ENCODE assay signal across 26 cellular contexts in the genomic region with DNA sequence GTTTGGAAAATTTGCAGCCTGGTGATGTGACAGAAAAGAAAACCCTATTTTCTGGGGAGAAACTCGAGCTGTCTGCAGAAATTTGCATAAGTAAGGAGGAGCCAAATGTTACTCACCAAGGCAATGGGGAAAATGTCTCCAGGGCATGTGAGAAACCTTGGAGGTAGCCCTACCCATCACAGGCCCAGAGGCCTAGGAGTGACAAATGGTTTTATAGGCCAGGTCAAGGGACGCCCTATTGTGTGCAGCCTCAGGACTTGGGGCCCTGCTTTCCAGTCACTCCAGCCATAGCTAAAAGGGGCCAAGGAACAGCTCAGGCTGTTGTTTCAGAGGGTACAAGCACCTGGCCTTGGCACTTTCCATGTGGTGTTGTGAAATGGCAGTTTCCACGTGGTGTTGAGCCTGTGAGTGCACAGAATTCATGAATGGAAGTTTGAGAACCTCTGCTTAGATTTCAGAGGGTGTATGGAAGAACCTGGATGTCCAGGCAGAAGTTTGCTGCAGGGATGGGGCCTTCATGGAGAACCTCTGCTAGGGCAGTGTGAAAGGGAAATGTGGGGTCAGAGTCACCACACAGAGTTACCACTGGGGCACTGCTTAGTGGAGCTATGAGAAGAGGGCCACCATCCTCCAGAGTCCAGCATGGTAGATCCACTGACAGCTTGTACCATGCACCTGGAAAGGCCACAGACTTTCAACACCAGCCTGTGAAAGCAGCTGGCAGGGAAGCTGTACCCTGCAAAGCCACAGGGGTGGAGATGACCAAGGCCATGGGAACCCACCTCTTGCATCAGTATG.
DNase-seq lines count a peak whose midpoint lies in the region; ATAC-seq, FAIRE-seq and TF ChIP-seq lines count a peak whose summit lies in the region.
"Had no signal": no experiment of that assay in that cellular context is flagged by ENCODE, and none has a peak within 500 bp of the region (broad histone marks: within the 10 kb centered on the region; RNA-seq: fewer than 3 reads in every experiment).

No MANE protein-coding gene starts in this region.

- no peak overlapping the region for H2BK120ac ChIP-seq in mesendoderm (ENCODE audit: low read depth, low read length)

- POLR2A ChIA-PET in A549 (lab: Yijun Ruan, JAX) = no interaction called here

- no peaks in the 10 kb centered on the region for H3K36me3 ChIP-seq in mesendoderm (ENCODE audit: control insufficient read depth, insufficient read depth, low read length)
- H3K36me3 ChIP-seq in sigmoid colon = no peaks in the 10 kb centered on the region
- H3K36me3 ChIP-seq: BE2C, BLaER1 had no signal

- no peak overlapping the region for H3K18ac ChIP-seq in mesendoderm (ENCODE audit: low read length)

- H3K9me3 ChIP-seq in A549 (no peaks in the 10 kb centered on the region), sigmoid colon (peaks cover 0 to 4% (median 0%) of the 10 kb centered on the region in 4 donors)
- H3K9me3 ChIP-seq: BE2C had no signal

- CTCF ChIA-PET in A549 (lab: Yijun Ruan, JAX) = no interaction called here

- H3K4me3 ChIP-seq in A549 = no peak overlapping the region
- H3K4me3 ChIP-seq in mesendoderm (ENCODE audit: low read length) = no peak overlapping the region
- H3K4me3 ChIP-seq in sigmoid colon = no peak overlapping the region
- H3K4me3 ChIP-seq: BLaER1, GM12878 had no signal

- H2AK5ac ChIP-seq in mesendoderm (ENCODE audit: low read length) = no peak overlapping the region

- H3K79me1 ChIP-seq in mesendoderm (ENCODE audit: low read length) = no peaks in the 10 kb centered on the region

- DNase-seq in DMS53 (lab: John Stamatoyannopoulos, UW) (peak; percentile 5), DMS53 treated with DMSO at 0.1 percent for 48 hours (lab: John Stamatoyannopoulos, UW; ENCODE audit: unreplicated experiment) (no peak), A549 (ENCODE audit: low read depth in 1 of 2, low spot score in 1 of 2) (no peak), mesendoderm (peak; percentile 5), sigmoid colon (peak; percentile 57), urothelium cell line (ENCODE audit: low spot score) (no peak), NCI-H2171 treated with DMSO at 0.1 percent for 48 hours (lab: John Stamatoyannopoulos, UW) (no peak)
- DNase-seq: ACHN; BE2C; C1 segment of cervical spinal cord; CD4-positive, alpha-beta memory T cell; CD4-positive, CD25-positive, alpha-beta regulatory T cell; CD8-positive, alpha-beta memory T cell; COR-L47; DMS 273 treated with DMSO at 0.1 percent for 48 hours; DMS153; DMS79; DND-41; EL; GDM1 had no signal

- H3K27ac ChIP-seq in A549 (no peak overlapping the region), mesendoderm (ENCODE audit: low read depth, low read length) (no peak overlapping the region), sigmoid colon (no peak overlapping the region)
- H3K27ac ChIP-seq: 22Rv1, BLaER1 had no signal

- H3K27me3 ChIP-seq in mesendoderm (ENCODE audit: insufficient read depth, low read length, poor library complexity) (no peaks in the 10 kb centered on the region), sigmoid colon (no peaks in the 10 kb centered on the region)
- H3K27me3 ChIP-seq: BE2C, BLaER1 had no signal

- no peak overlapping the region for H3K4me2 ChIP-seq in A549
- no peak overlapping the region for H3K4me2 ChIP-seq in mesendoderm (ENCODE audit: low read length)
- H3K4me2 ChIP-seq: BLaER1 had no signal

- no peaks in the 10 kb centered on the region for H3K79me2 ChIP-seq in mesendoderm (ENCODE audit: control insufficient read depth, insufficient read depth, low read length)

- no peak overlapping the region for H4K8ac ChIP-seq in mesendoderm (ENCODE audit: low read depth, low read length)

- TF ChIP-seq POLR2A in A549 (IDR thresholded peaks at IDR 0.05; ENCODE audit: low read length) = no peak
- TF ChIP-seq POLR2A in sigmoid colon (IDR thresholded peaks at IDR 0.05) = no peak

- H4K5ac ChIP-seq in mesendoderm (ENCODE audit: low read length) = no peak overlapping the region

- H3K4me1 ChIP-seq in A549 (no peaks in the 10 kb centered on the region), mesendoderm (ENCODE audit: control insufficient read depth, low read depth, low read length) (no peaks in the 10 kb centered on the region), sigmoid colon (no peaks in the 10 kb centered on the region)
- H3K4me1 ChIP-seq: BE2C, BLaER1 had no signal

- H3K9ac ChIP-seq in mesendoderm (ENCODE audit: low read length) = no peak overlapping the region
- H3K9ac ChIP-seq: BLaER1 had no signal

- 48% methylated on average over 3 of the region's 3 CpGs for WGBS in A549 (ENCODE audit: missing lambda C conversion rate)
- no CpG with 5 or more reads among the region's 3 CpGs for WGBS in mesendoderm (ENCODE audit: extremely low coverage, insufficient coverage, low lambda C conversion rate)
- 34 to 54% methylated on average over 3 of the region's 3 CpGs for whole genome bisulfite sequencing in sigmoid colon, 2 donors

- no peak overlapping the region for H3K4ac ChIP-seq in mesendoderm (ENCODE audit: low read depth, low read length)

- no peak overlapping the region for H3K56ac ChIP-seq in mesendoderm (ENCODE audit: low read length)

- intact Hi-C loops in sigmoid colon (cut with DNase I) = no loop called here

- H2BK5ac ChIP-seq in mesendoderm (ENCODE audit: low read length) = no peak overlapping the region

- FAIRE-seq in A549 (lab: Jason Lieb, UNC) = no peak
- FAIRE-seq in urothelium cell line (lab: Jason Lieb, UNC) = no peak
- FAIRE-seq: GM12878, GM12892, GM18507 had no signal

- no peak for TF ChIP-seq CTCF in A549 (IDR thresholded peaks at IDR 0.05)
- TF ChIP-seq CTCF in sigmoid colon (IDR thresholded peaks at IDR 0.05) = no peak

- TF ChIP-seq EP300 in A549 (IDR thresholded peaks at IDR 0.05) (no peak), sigmoid colon (IDR thresholded peaks at IDR 0.05) (no peak)

- no peak overlapping the region for H3K23ac ChIP-seq in mesendoderm (ENCODE audit: low read length)

- TF ChIP-seq RAD21 in A549 (conservative IDR thresholded peaks at IDR 0.05 in 1 of 2, IDR thresholded peaks at IDR 0.05 in 1 of 2) = no peak

- H2BK15ac ChIP-seq in mesendoderm (replicated peaks; ENCODE audit: low read depth) = no peak overlapping the region

- ATAC-seq in A549 = no peak
- ATAC-seq in HG03439 (IDR thresholded peaks at IDR 0.05; ENCODE audit: unreplicated experiment) = no peak
- ATAC-seq: GM12878 had no signal

TF ChIP-seq in A549, 52 proteins besides CTCF, POLR2A, EP300 and RAD21:
- TF ChIP-seq, protein P1, sequence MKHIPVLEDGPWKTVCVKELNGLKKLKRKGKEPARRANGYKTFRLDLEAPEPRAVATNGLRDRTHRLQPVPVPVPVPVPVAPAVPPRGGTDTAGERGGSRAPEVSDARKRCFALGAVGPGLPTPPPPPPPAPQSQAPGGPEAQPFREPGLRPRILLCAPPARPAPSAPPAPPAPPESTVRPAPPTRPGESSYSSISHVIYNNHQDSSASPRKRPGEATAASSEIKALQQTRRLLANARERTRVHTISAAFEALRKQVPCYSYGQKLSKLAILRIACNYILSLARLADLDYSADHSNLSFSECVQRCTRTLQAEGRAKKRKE (CRISPR knock-in tag; IDR thresholded peaks at IDR 0.05; ENCODE audit: low read depth) = no peak
- TF ChIP-seq ZFP36 (IDR thresholded peaks at IDR 0.05; ENCODE audit: borderline replicate concordance, partially characterized antibody) = peak; percentile 42

Comparison
In these comparisons a context has a peak if more than half of its experiments do, and no peak if none do; other contexts are left out.
1. DNase-seq: peak in DMS53 (single experiment), mesendoderm (single experiment) and sigmoid colon (single experiment); none in DMS53 treated with DMSO at 0.1 percent for 48 hours (single experiment), A549 (0 of 2), urothelium cell line (single experiment) and NCI-H2171 treated with DMSO at 0.1 percent for 48 hours (single experiment).